Comparison of ENCODE assay signal across 8 cellular contexts in the genomic region with DNA sequence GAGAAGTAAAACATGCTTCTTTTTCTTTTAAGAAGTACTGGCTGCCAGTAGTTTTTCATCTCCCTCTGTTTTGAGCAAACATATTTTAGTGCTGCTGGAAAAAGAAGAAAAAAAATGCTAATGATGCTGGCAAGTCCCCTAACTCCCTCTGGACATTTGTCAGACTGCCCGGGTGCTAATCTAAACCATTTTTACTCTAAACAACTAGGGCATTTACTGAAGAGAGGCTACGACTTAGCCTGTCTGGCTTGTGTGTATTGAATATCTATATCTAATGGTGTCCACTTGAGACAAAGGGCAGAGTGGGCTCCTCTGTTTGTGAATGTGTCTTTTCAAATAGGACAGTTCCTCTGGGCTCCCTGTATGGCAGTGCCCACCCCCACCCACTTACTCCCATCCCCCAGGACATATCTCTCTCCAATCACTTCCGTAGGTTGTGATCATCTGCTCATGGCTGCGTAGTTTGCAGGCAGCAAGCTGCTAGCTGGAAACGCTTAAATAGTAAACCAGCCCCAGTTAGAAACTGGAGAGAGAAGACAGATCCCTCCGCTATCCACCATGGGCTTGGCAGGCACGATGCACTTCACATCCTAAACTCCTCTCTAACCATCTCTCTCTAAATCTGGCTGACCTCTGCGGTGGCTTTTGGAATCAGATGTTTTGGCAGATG.
DNase-seq lines count a peak whose midpoint lies in the region; ATAC-seq and TF ChIP-seq lines count a peak whose summit lies in the region.

No MANE protein-coding gene starts in this region.

- H3K9me2 ChIP-seq in Loucy (replicated peaks; ENCODE audit: low read depth, low read length), result no peaks in the 10 kb centered on the region

- H3K4me2 ChIP-seq in Loucy (ENCODE audit: low read depth, low read length, poor library complexity, severe bottlenecking), result peak overlapping the region; percentile 52

- no peak for TF ChIP-seq CTCF in Loucy (conservative IDR thresholded peaks at IDR 0.05; ENCODE audit: low read length)

- no peaks in the 10 kb centered on the region for H4K20me1 ChIP-seq in Loucy (ENCODE audit: insufficient read depth, low read length, poor library complexity, severe bottlenecking)

- H3K27ac ChIP-seq in ACC112 (ENCODE audit: low read depth, low read length) (peak overlapping the region; percentile 60), caudate nucleus (ENCODE audit: low read depth, low read length) (peak overlapping the region; percentile 66), muscle layer of colon (ENCODE audit: low read depth, low read length) (peak overlapping the region; percentile 52)

- H3K79me2 ChIP-seq in ACC112 (ENCODE audit: control insufficient read depth, insufficient read depth, low read length, unreplicated experiment) (peaks cover 46% of the 10 kb centered on the region), Loucy (ENCODE audit: insufficient read depth, low read length) (no peaks in the 10 kb centered on the region)

- no peaks in the 10 kb centered on the region for H3F3A ChIP-seq in Loucy (ENCODE audit: low read depth)

- DNase-seq in caudate nucleus (lab: John Stamatoyannopoulos, UW) (peak in 7 of 61 donors; percentile 5 to 37 (median 11)), AML-193 (lab: John Stamatoyannopoulos, UW) (no peak), NCI-H345 (lab: John Stamatoyannopoulos, UW) (no peak)

- ATAC-seq in HG03432 (IDR thresholded peaks at IDR 0.05; ENCODE audit: unreplicated experiment), result no peak
- ATAC-seq in GM21717 (IDR thresholded peaks at IDR 0.05; ENCODE audit: unreplicated experiment), result no peak

- H3K36me3 ChIP-seq in ACC112 (ENCODE audit: insufficient read depth, low read length) (no peaks in the 10 kb centered on the region; the same call in 1 of the 2 replicates), Loucy (ENCODE audit: insufficient read depth, low read length) (no peaks in the 10 kb centered on the region), muscle layer of colon (ENCODE audit: insufficient read depth, low read length) (no peaks in the 10 kb centered on the region)

- H3K4me1 ChIP-seq in ACC112 (ENCODE audit: control insufficient read depth, insufficient read depth, low read length, unreplicated experiment) (peaks cover 24% of the 10 kb centered on the region), Loucy (ENCODE audit: insufficient read depth, low read length, poor library complexity, severe bottlenecking) (peaks cover 25% of the 10 kb centered on the region), muscle layer of colon (ENCODE audit: insufficient read depth, low read length) (peaks cover 8% of the 10 kb centered on the region)

- H2AFZ ChIP-seq in ACC112 (ENCODE audit: low read length, unreplicated experiment) (peak overlapping the region; percentile 63), Loucy (ENCODE audit: low read length) (peak overlapping the region; percentile 55; the same call in 1 of the 2 replicates)

- H3K9me3 ChIP-seq in Loucy (ENCODE audit: insufficient read depth, low read depth, low read length), result no peaks in the 10 kb centered on the region
- H3K9me3 ChIP-seq in muscle layer of colon (ENCODE audit: low read length), result no peaks in the 10 kb centered on the region

- H3K27me3 ChIP-seq in ACC112 (ENCODE audit: insufficient read depth, low read length) (no peaks in the 10 kb centered on the region), Loucy (ENCODE audit: insufficient read depth, low read length, poor library complexity, severe bottlenecking) (no peaks in the 10 kb centered on the region), muscle layer of colon (ENCODE audit: control insufficient read depth in 1 of 2, insufficient read depth in 2 of 2, low read length in 2 of 2) (no peaks in the 10 kb centered on the region)

- H3K9ac ChIP-seq in Loucy (ENCODE audit: low read depth, low read length, poor library complexity, severe bottlenecking) (no peak overlapping the region), muscle layer of colon (ENCODE audit: low read length) (no peak overlapping the region)

- H3K4me3 ChIP-seq in ACC112 (ENCODE audit: low read depth, low read length), result peak overlapping the region; percentile 64
- peak overlapping the region; percentile 31 for H3K4me3 ChIP-seq in Loucy (ENCODE audit: low read length, poor library complexity, severe bottlenecking)
- H3K4me3 ChIP-seq in muscle layer of colon (ENCODE audit: low read depth in 1 of 2, low read length in 2 of 2), result peak overlapping the region; percentile 30 to 38
